In the genomic region with DNA sequence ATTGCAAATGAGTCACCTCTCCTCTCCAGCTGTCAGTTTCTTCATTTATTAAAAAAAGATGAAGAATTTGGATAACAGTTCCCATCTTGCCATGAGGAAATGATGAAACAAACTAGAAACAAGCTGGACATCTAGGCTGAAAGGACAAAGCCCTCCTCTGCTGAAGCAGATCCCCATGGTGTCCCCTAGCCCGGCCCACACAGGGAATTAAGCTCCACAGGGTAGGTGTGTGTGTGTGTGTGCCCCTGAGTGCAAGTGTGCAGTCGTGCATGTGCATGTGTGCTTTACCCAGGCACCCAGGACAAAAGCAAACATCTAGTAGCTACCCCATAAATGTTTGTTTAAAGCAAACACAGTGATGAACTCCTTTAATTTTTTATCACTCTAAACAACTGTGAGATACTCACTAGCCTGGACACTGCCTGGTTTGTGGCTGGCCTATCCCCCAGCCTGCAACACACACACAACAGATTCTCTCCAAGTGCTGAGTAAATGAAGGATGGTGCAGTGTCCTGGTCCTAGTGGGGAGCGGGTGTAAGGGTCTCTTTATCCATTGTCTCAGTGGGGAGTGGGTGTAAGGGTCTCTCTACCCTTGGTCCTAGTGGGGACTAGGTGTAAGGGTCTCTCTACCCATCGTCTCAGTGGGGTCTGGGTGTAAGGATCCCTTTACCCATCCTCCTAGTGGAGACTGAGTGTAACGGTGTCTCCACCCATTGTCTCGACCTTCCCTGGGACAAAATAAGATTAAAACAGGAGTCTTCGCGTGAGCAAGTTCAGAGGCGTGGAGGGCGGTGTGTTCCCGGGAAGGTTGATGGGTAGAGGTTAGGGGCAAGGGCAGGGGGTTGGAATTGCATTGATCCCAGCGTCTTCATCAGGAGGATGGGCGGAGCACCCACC, we compare ENCODE assay signal across 8 cellular contexts. TPM values are rescaled to one million over a fixed set of nuclear protein-coding genes. Genes with fewer than 3 reads are reported as not detected.
DNase-seq lines count a peak whose midpoint lies in the region; ATAC-seq and TF ChIP-seq lines count a peak whose summit lies in the region.

No MANE protein-coding gene starts in this region.

- peaks cover 4% of the 10 kb centered on the region for H3K36me3 Mint-ChIP-seq in activated naive CD4-positive, alpha-beta T cell treated with anti-CD3 and anti-CD28 coated beads for 36 hours (ENCODE audit: low read depth)
- H3K36me3 Mint-ChIP-seq in activated CD8-positive, alpha-beta T cell treated with anti-CD3 and anti-CD28 coated beads for 36 hours (ENCODE audit: low read depth), result no peaks in the 10 kb centered on the region

- no peak for ATAC-seq in activated CD8-positive, alpha-beta T cell treated with anti-CD3 and anti-CD28 coated beads for 36 hours
- ATAC-seq in HG03432 (IDR thresholded peaks at IDR 0.05; ENCODE audit: unreplicated experiment) (no peak), GM21825 (IDR thresholded peaks at IDR 0.05; ENCODE audit: unreplicated experiment) (no peak)

- peak overlapping the region; percentile 44 for H3K4me3 Mint-ChIP-seq in activated naive CD4-positive, alpha-beta T cell treated with anti-CD3 and anti-CD28 coated beads for 36 hours
- H3K4me3 Mint-ChIP-seq in activated CD8-positive, alpha-beta T cell treated with anti-CD3 and anti-CD28 coated beads for 36 hours, result peak overlapping the region; percentile 53

- DNase-seq in activated naive CD4-positive, alpha-beta T cell treated with anti-CD3 and anti-CD28 coated beads for 36 hours, result no peak
- DNase-seq in activated naive CD4-positive, alpha-beta T cell treated with anti-CD3 and anti-CD28 coated beads, Interleukin-2, amount 50 U/mL, for 16 hours, result no peak
- DNase-seq in activated CD8-positive, alpha-beta T cell treated with anti-CD3 and anti-CD28 coated beads for 36 hours, result no peak
- peak; percentile 63 for DNase-seq in cardiac septum (ENCODE audit: low spot score)
- peak; percentile 42 for DNase-seq in renal cortical epithelial cell (ENCODE audit: low read depth)
- DNase-seq in stimulated activated CD4-positive, alpha-beta T cell treated with anti-CD3 and anti-CD28 coated beads, Interleukin-2, amount 100 ng/mL, for 24 hours, result no peak

- intact Hi-C loops in activated naive CD4-positive, alpha-beta T cell treated with anti-CD3 and anti-CD28 coated beads for 36 hours (cut with micrococcal nuclease), result no loop called here
- intact Hi-C loops in activated CD8-positive, alpha-beta T cell treated with anti-CD3 and anti-CD28 coated beads for 36 hours (cut with micrococcal nuclease), result no loop called here
- intact Hi-C loops in cardiac septum (cut with DNase I), result no loop called here

- H3K27me3 Mint-ChIP-seq in activated naive CD4-positive, alpha-beta T cell treated with anti-CD3 and anti-CD28 coated beads for 36 hours (ENCODE audit: low read depth), result peaks cover 43% of the 10 kb centered on the region
- H3K27me3 Mint-ChIP-seq in activated CD8-positive, alpha-beta T cell treated with anti-CD3 and anti-CD28 coated beads for 36 hours, result peaks cover 45% of the 10 kb centered on the region

- peaks cover 13% of the 10 kb centered on the region for H3K9me3 Mint-ChIP-seq in activated naive CD4-positive, alpha-beta T cell treated with anti-CD3 and anti-CD28 coated beads for 36 hours
- peaks cover 12% of the 10 kb centered on the region for H3K9me3 Mint-ChIP-seq in activated CD8-positive, alpha-beta T cell treated with anti-CD3 and anti-CD28 coated beads for 36 hours

- CTCF ChIA-PET in activated naive CD4-positive, alpha-beta T cell treated with anti-CD3 and anti-CD28 coated beads for 36 hours (lab: Charles Lee), result no interaction called here
- CTCF ChIA-PET in activated CD8-positive, alpha-beta T cell treated with anti-CD3 and anti-CD28 coated beads for 36 hours (lab: Charles Lee), result no interaction called here

- no peak overlapping the region for H3K27ac Mint-ChIP-seq in activated naive CD4-positive, alpha-beta T cell treated with anti-CD3 and anti-CD28 coated beads for 36 hours
- peak overlapping the region; percentile 10 for H3K27ac Mint-ChIP-seq in activated CD8-positive, alpha-beta T cell treated with anti-CD3 and anti-CD28 coated beads for 36 hours

- TF ChIP-seq CTCF in activated CD8-positive, alpha-beta T cell treated with anti-CD3 and anti-CD28 coated beads for 36 hours (IDR thresholded peaks at IDR 0.05), result no peak

- POLR2A ChIA-PET in activated CD8-positive, alpha-beta T cell treated with anti-CD3 and anti-CD28 coated beads for 36 hours (lab: Charles Lee), result no interaction called here

- H3K4me1 Mint-ChIP-seq in activated naive CD4-positive, alpha-beta T cell treated with anti-CD3 and anti-CD28 coated beads for 36 hours (ENCODE audit: low read depth), result peaks cover 12% of the 10 kb centered on the region
- peaks cover 22% of the 10 kb centered on the region for H3K4me1 Mint-ChIP-seq in activated CD8-positive, alpha-beta T cell treated with anti-CD3 and anti-CD28 coated beads for 36 hours (ENCODE audit: low read depth)

RNA-seq across cellular contexts. Expression of gene EVC, which starts 0.7 kb away (rescaled TPM):
- under 1 TPM in 1 of 2 experiments, not detected in 1; 0.17 TPM for total RNA-seq in activated naive CD4-positive, alpha-beta T cell treated with anti-CD3 and anti-CD28 coated beads for 36 hours
- 1 to 10 TPM; 2.0 to 2.5 TPM for total RNA-seq in activated CD8-positive, alpha-beta T cell treated with anti-CD3 and anti-CD28 coated beads for 36 hours
- total RNA-seq in cardiac septum (8.7 TPM), renal cortical epithelial cell (16.8 and 126 TPM in 2 replicates)

RNA-seq across cellular contexts. Expression of gene EVC2, which starts 2.0 kb away (rescaled TPM):
- total RNA-seq in activated naive CD4-positive, alpha-beta T cell treated with anti-CD3 and anti-CD28 coated beads for 36 hours, result not detected
- 1 to 10 TPM in 1 of 2 experiments, under 1 TPM in 1; 0.83 to 1.3 TPM for total RNA-seq in activated CD8-positive, alpha-beta T cell treated with anti-CD3 and anti-CD28 coated beads for 36 hours
- total RNA-seq in cardiac septum (1.3 TPM), renal cortical epithelial cell (6.6 and 14.7 TPM in 2 replicates)

Comparison
In these comparisons a context has a peak if more than half of its experiments do, and no peak if none do; other contexts are left out.
1. DNase-seq: peak in cardiac septum (single experiment) and renal cortical epithelial cell (single experiment); none in activated naive CD4-positive, alpha-beta T cell treated with anti-CD3 and anti-CD28 coated beads for 36 hours (single experiment), activated naive CD4-positive, alpha-beta T cell treated with anti-CD3 and anti-CD28 coated beads, Interleukin-2, amount 50 U/mL, for 16 hours (single experiment), activated CD8-positive, alpha-beta T cell treated with anti-CD3 and anti-CD28 coated beads for 36 hours (single experiment) and stimulated activated CD4-positive, alpha-beta T cell treated with anti-CD3 and anti-CD28 coated beads, Interleukin-2, amount 100 ng/mL, for 24 hours (0 of 2).